1 cellular context compared by ENCODE assay signal in genomic region chr11:71447791-71448256, GRCh38.
TF ChIP-seq lines count a peak whose summit lies in the region.

No MANE protein-coding gene starts in this region.

TF ChIP-seq in HepG2, 621 proteins besides CTCF, POLR2A, EP300 and RAD21 (continued from another document):
- TF ChIP-seq CSRNP1 (CRISPR knock-in tag; IDR thresholded peaks at IDR 0.05) (no peak), CREM (IDR thresholded peaks at IDR 0.05) (no peak), CREM (CRISPR knock-in tag; IDR thresholded peaks at IDR 0.05) (no peak), MYNN (CRISPR knock-in tag; IDR thresholded peaks at IDR 0.05; ENCODE audit: low read depth) (no peak), ZBTB26 (CRISPR knock-in tag; IDR thresholded peaks at IDR 0.05; ENCODE audit: borderline replicate concordance) (no peak), ATF7-NPFF (CRISPR knock-in tag; IDR thresholded peaks at IDR 0.05; ENCODE audit: low read depth) (no peak), E2F1 (CRISPR knock-in tag; IDR thresholded peaks at IDR 0.05) (no peak), SMC3 (IDR thresholded peaks at IDR 0.05; ENCODE audit: low read length) (no peak), YY1 (IDR thresholded peaks at IDR 0.05; ENCODE audit: insufficient read depth, insufficient replicate concordance, low read depth, low read length) (no peak), ZNF207 (IDR thresholded peaks at IDR 0.05; ENCODE audit: borderline replicate concordance) (no peak), ZKSCAN1 (IDR thresholded peaks at IDR 0.05; ENCODE audit: low read length) (no peak), KIAA2018 (CRISPR knock-in tag; IDR thresholded peaks at IDR 0.05; ENCODE audit: borderline replicate concordance) (no peak), ZNF616 (CRISPR knock-in tag; IDR thresholded peaks at IDR 0.05; ENCODE audit: low read depth) (no peak), SIN3B (IDR thresholded peaks at IDR 0.05; ENCODE audit: low read length) (no peak), KLF9 (CRISPR knock-in tag; IDR thresholded peaks at IDR 0.05; ENCODE audit: low read depth) (no peak), HNRNPH1 (optimal IDR thresholded peaks at IDR 0.05; ENCODE audit: low read depth, low read length) (no peak), FOXP4 (CRISPR knock-in tag; IDR thresholded peaks at IDR 0.05) (no peak), NR2F6 (IDR thresholded peaks at IDR 0.05) (no peak), NR2F6 (CRISPR knock-in tag; IDR thresholded peaks at IDR 0.05) (no peak), ZNF562 (CRISPR knock-in tag; IDR thresholded peaks at IDR 0.05; ENCODE audit: borderline replicate concordance) (no peak), PRDM15 (CRISPR knock-in tag; IDR thresholded peaks at IDR 0.05) (no peak), ZNF704 (CRISPR knock-in tag; IDR thresholded peaks at IDR 0.05; ENCODE audit: borderline replicate concordance) (no peak; the same call in 1 of the 2 replicates), TBX3 (IDR thresholded peaks at IDR 0.05; ENCODE audit: borderline replicate concordance) (no peak), JUND (CRISPR knock-in tag; IDR thresholded peaks at IDR 0.05) (no peak), THYN1 (CRISPR knock-in tag; IDR thresholded peaks at IDR 0.05; ENCODE audit: borderline replicate concordance, low read depth) (no peak), ZNF333 (CRISPR knock-in tag; IDR thresholded peaks at IDR 0.05; ENCODE audit: borderline replicate concordance) (0 out of 2 replicates have a peak, but pooled peaks have one; percentile 22), JUNB (CRISPR knock-in tag; IDR thresholded peaks at IDR 0.05; ENCODE audit: borderline replicate concordance) (peak; percentile 21; the same call in 1 of the 2 replicates), ZNF740 (CRISPR knock-in tag; IDR thresholded peaks at IDR 0.05) (no peak), MAFG (CRISPR knock-in tag; IDR thresholded peaks at IDR 0.05) (no peak), NR2F2 (IDR thresholded peaks at IDR 0.05; ENCODE audit: borderline replicate concordance, low read depth) (no peak), IRF2 (CRISPR knock-in tag; IDR thresholded peaks at IDR 0.05) (no peak), SP1 (IDR thresholded peaks at IDR 0.05) (no peak), SP1 (CRISPR knock-in tag; IDR thresholded peaks at IDR 0.05) (no peak), NR2F1 (CRISPR knock-in tag; IDR thresholded peaks at IDR 0.05) (no peak), ZNF777 (CRISPR knock-in tag; IDR thresholded peaks at IDR 0.05) (no peak), GZF1 (CRISPR knock-in tag; IDR thresholded peaks at IDR 0.05) (no peak)
